In genomic region chr11:34898474-34898873, GRCh38 we compare ENCODE assay signal across 20 cellular contexts. TPM values are rescaled to one million over a fixed set of nuclear protein-coding genes. Genes with fewer than 3 reads are reported as not detected.
A peak's percentile ranks its signal among the peaks of the same experiment; 100 is the strongest.
DNase-seq lines count a peak whose midpoint lies in the region; ATAC-seq and TF ChIP-seq lines count a peak whose summit lies in the region.
"Had no signal": no experiment of that assay in that cellular context is flagged by ENCODE, and none has a peak within 500 bp of the region (broad histone marks: within the 10 kb centered on the region; RNA-seq: fewer than 3 reads in every experiment).

No MANE protein-coding gene starts in this region.

- H3K4me3 Mint-ChIP-seq in endothelial cell (ENCODE audit: unreplicated experiment) = peak overlapping the region; percentile 65
- H3K4me3 Mint-ChIP-seq: CD14-positive monocyte; CD4-positive, alpha-beta T cell; CD8-positive, alpha-beta memory T cell; GM23338; H9; HFFc6 had no signal

- TF ChIP-seq CTCF in Panc1 (IDR thresholded peaks at IDR 0.05) (no peak), endothelial cell (IDR thresholded peaks at IDR 0.05; ENCODE audit: unreplicated experiment) (no peak), psoas muscle (IDR thresholded peaks at IDR 0.05) (no peak), testis (IDR thresholded peaks at IDR 0.05) (no peak), GM13977 (IDR thresholded peaks at IDR 0.05; ENCODE audit: extremely low read depth, insufficient read depth, missing control alignments) (no peak), right lobe of liver (IDR thresholded peaks at IDR 0.05) (no peak)

- H3K9me3 ChIP-seq in Panc1 (ENCODE audit: control insufficient read depth, insufficient read depth, low read depth, low read length) (no peaks in the 10 kb centered on the region), psoas muscle (peaks cover 14% of the 10 kb centered on the region), testis (no peaks in the 10 kb centered on the region), right lobe of liver (peaks cover 0 to 20% (median 5%) of the 10 kb centered on the region in 4 donors)
- H3K9me3 ChIP-seq: BE2C had no signal

- H3K4me1 ChIP-seq in Panc1 (ENCODE audit: control insufficient read depth, insufficient read depth, low read length) (peaks cover 14% of the 10 kb centered on the region), psoas muscle (peaks cover 7% of the 10 kb centered on the region), testis (peaks cover 5% of the 10 kb centered on the region), right lobe of liver (no peaks in the 10 kb centered on the region)
- H3K4me1 ChIP-seq: A549; BE2C; BLaER1 treated with 17β-estradiol and CSF1 and Interleukin-3, amounts not matched to agents 10 nM and 100 nM had no signal

- DNase-seq in Panc1 (ENCODE audit: low read depth, low spot score) = no peak
- no peak for DNase-seq in endothelial cell (ENCODE audit: low spot score)
- peak in 1 of 2 donors; percentile 51 for DNase-seq in psoas muscle
- DNase-seq in testis = peak; percentile 60
- no peak for DNase-seq in GM13977 (ENCODE audit: low spot score)
- no peak for DNase-seq in right lobe of liver
- DNase-seq: 8988T; BE2C; CD4-positive, alpha-beta T cell; CD8-positive, alpha-beta memory T cell; DMS 273 treated with DMSO at 0.1 percent for 48 hours; DMS79 treated with DMSO at 0.1 percent for 48 hours; GF-D8; H9 had no signal

- no peaks in the 10 kb centered on the region for H3K4me1 Mint-ChIP-seq in endothelial cell (ENCODE audit: unreplicated experiment)
- H3K4me1 Mint-ChIP-seq: CD14-positive monocyte, GM23338, H9 had no signal

- in situ Hi-C loops in Panc1 (cut with HindIII; ENCODE audit: low pct_unique_long_range_greater_than_20kb, low sequenced_read_pairs) = no loop called here
- in situ Hi-C loops in GM13977 (cut with MboI; ENCODE audit: low pct_unique_long_range_greater_than_20kb, low sequenced_read_pairs, unreplicated experiment) = loop anchor here (10.0 kb wide), 1 partner anchor 314 kb away; no protein-coding TSS in a partner anchor

- no peaks in the 10 kb centered on the region for H3K36me3 ChIP-seq in Panc1 (ENCODE audit: control insufficient read depth, insufficient read depth, low read length)
- no peaks in the 10 kb centered on the region for H3K36me3 ChIP-seq in psoas muscle (ENCODE audit: insufficient read depth in 1 of 2, low read depth in 1 of 2)
- no peaks in the 10 kb centered on the region for H3K36me3 ChIP-seq in testis (ENCODE audit: low read depth, missing control alignments)
- H3K36me3 ChIP-seq in right lobe of liver = no peaks in the 10 kb centered on the region
- H3K36me3 ChIP-seq: BE2C had no signal

- TF ChIP-seq POLR2A in testis (IDR thresholded peaks at IDR 0.05) (no peak), right lobe of liver (IDR thresholded peaks at IDR 0.05) (no peak)

- no peak overlapping the region for H3K27ac Mint-ChIP-seq in endothelial cell (ENCODE audit: unreplicated experiment)
- H3K27ac Mint-ChIP-seq: CD14-positive monocyte; CD4-positive, alpha-beta T cell; GM23338; H9; HFFc6 had no signal

- H3K4me3 ChIP-seq in Panc1 (ENCODE audit: low read depth in 2 of 2, low read length in 2 of 2) (no peak overlapping the region), psoas muscle (no peak overlapping the region), testis (no peak overlapping the region), right lobe of liver (no peak overlapping the region)
- H3K4me3 ChIP-seq: A549, GM23338 had no signal

- no peaks in the 10 kb centered on the region for H3K27me3 Mint-ChIP-seq in endothelial cell (ENCODE audit: unreplicated experiment)
- H3K27me3 Mint-ChIP-seq: CD4-positive, alpha-beta T cell had no signal

- no peak for ATAC-seq in Panc1
- ATAC-seq in psoas muscle = peak in 3 of 4 donors; percentile 42 to 85 (median 79)
- no peak for ATAC-seq in HG03469 (IDR thresholded peaks at IDR 0.05; ENCODE audit: unreplicated experiment)
- ATAC-seq in right lobe of liver = no peak
- ATAC-seq: A549, GM23338 had no signal

- WGBS in psoas muscle, 3 donors = 75 to 98% (median 92%) methylated on average over 6 to 10 of the region's 10 CpGs
- WGBS in testis, 2 donors = 45 to 54% methylated on average over 10 of the region's 10 CpGs
- WGBS in right lobe of liver (ENCODE audit: insufficient coverage, low coverage, low lambda C conversion rate, missing lambda C conversion rate) = 91% methylated on average over 8 of the region's 10 CpGs

- H3K27me3 ChIP-seq in Panc1 (ENCODE audit: control insufficient read depth, insufficient read depth, low read length) (no peaks in the 10 kb centered on the region), psoas muscle (ENCODE audit: insufficient read depth in 3 of 3, low read length in 2 of 3) (no peaks in the 10 kb centered on the region), testis (no peaks in the 10 kb centered on the region), right lobe of liver (no peaks in the 10 kb centered on the region)
- H3K27me3 ChIP-seq: BE2C; BLaER1 treated with 17β-estradiol and CSF1 and Interleukin-3, amounts not matched to agents 10 nM and 100 nM had no signal

- H3K9me3 Mint-ChIP-seq in endothelial cell (ENCODE audit: unreplicated experiment) = peaks cover 15% of the 10 kb centered on the region

- CTCF ChIA-PET in Panc1 (lab: Charles Lee) = interaction anchor here (0.6 to 2.2 kb wide), 7 partner anchors 7 to 533 kb away, joined by 3 to 9 read pairs (median 4); partner anchors contain the start of gene ELF5

- intact Hi-C loops in Panc1 (cut with micrococcal nuclease; ENCODE audit: unreplicated experiment) (loop anchor here (5.0 to 10.0 kb wide), 4 partner anchors 244 to 541 kb away; partner anchors contain the start of genes ABTB2 and ELF5), psoas muscle (cut with DNase I) (no loop called here), testis (cut with DNase I; ENCODE audit: low total_unique reads) (no loop called here), right lobe of liver (cut with DNase I) (loop anchor here in 1 of 2 donors (10.0 kb wide), 1 partner anchor 314 kb away; no protein-coding TSS in a partner anchor)

- BruUV-seq in Panc1 (replicated peaks; lab: Mats Ljungman, UMichigan) = no TSS peak

- POLR2A ChIA-PET in Panc1 (lab: Charles Lee) = no interaction called here

- H3K27ac ChIP-seq in Panc1 (ENCODE audit: low read length) = peak overlapping the region; percentile 54; the same call in 1 of the 2 replicates
- H3K27ac ChIP-seq in psoas muscle = no peak overlapping the region
- peak overlapping the region; percentile 21 to 28 for H3K27ac ChIP-seq in testis
- no peak overlapping the region for H3K27ac ChIP-seq in right lobe of liver
- H3K27ac ChIP-seq: A549; BLaER1 treated with 17β-estradiol and CSF1 and Interleukin-3, amounts not matched to agents 10 nM and 100 nM had no signal

- H3K36me3 Mint-ChIP-seq in endothelial cell (ENCODE audit: low read depth, unreplicated experiment) = peaks cover 27% of the 10 kb centered on the region

RNA-seq across cellular contexts. Expression of gene APIP, which starts 17.7 kb away (rescaled TPM):
- total RNA-seq in Panc1 (2021; ENCODE audit: unreplicated experiment) (42.6 TPM), endothelial cell (ENCODE audit: unreplicated experiment) (13.0 TPM), psoas muscle (10 to 100 TPM; 24.1 to 42.5 (median 39.9) TPM), testis (10 to 100 TPM; 20.2 to 28.9 TPM), right lobe of liver (10 to 100 TPM in 5 of 6 experiments, 1 to 10 TPM in 1; 9.4 to 19.7 (median 14.5) TPM)
- polyA plus RNA-seq in Panc1 (2012; ENCODE audit: insufficient read length) = 25.5 TPM
- polyA plus RNA-seq in psoas muscle (10 to 100 TPM; 27.0 to 47.2 (median 40.9) TPM), testis (ENCODE audit: insufficient read depth, low read depth, low replicate concordance) (27.7 TPM)

RNA-seq across cellular contexts. Expression of gene PDHX, which starts 17.9 kb away (rescaled TPM):
- total RNA-seq in Panc1 (2021; ENCODE audit: unreplicated experiment) (63.0 TPM), endothelial cell (ENCODE audit: unreplicated experiment) (31.8 TPM), psoas muscle (100 to 1,000 TPM in 3 of 4 donors, 10 to 100 TPM in 1; 99.4 to 189 (median 101) TPM), testis (10 to 100 TPM; 53.5 to 54.2 TPM), right lobe of liver (10 to 100 TPM; 21.3 to 31.3 (median 28.8) TPM)
- polyA plus RNA-seq in Panc1 (2012; ENCODE audit: insufficient read length) = 35.1 TPM
- polyA plus RNA-seq in psoas muscle (100 to 1,000 TPM in 1 of 3 donors, 10 to 100 TPM in 2; 64.6 to 153 (median 93.5) TPM), testis (ENCODE audit: insufficient read depth, low read depth, low replicate concordance) (47.9 TPM)

Comparison
In these comparisons a context has a peak if more than half of its experiments do, and no peak if none do; other contexts are left out.
1. ATAC-seq: peak in psoas muscle (3 of 4); none in Panc1 (single experiment), HG03469 (single experiment) and right lobe of liver (0 of 4).
2. H3K27ac ChIP-seq: peak in Panc1 (single experiment) and testis (2 of 2); none in psoas muscle (single experiment) and right lobe of liver (0 of 3).